ENCODE assay signal across 19 cellular contexts in genomic region chr6:48959401-48960060, GRCh38.
A peak's percentile ranks its signal among the peaks of the same experiment; 100 is the strongest.
DNase-seq lines count a peak whose midpoint lies in the region; ATAC-seq and TF ChIP-seq lines count a peak whose summit lies in the region.
"Had no signal": no experiment of that assay in that cellular context is flagged by ENCODE, and none has a peak within 500 bp of the region (broad histone marks: within the 10 kb centered on the region; RNA-seq: fewer than 3 reads in every experiment).

No MANE protein-coding gene starts in this region.

- in situ Hi-C loops in IMR-90 (cut with MboI; ENCODE audit: low sequenced_read_pairs) (no loop called here), G401 (cut with HindIII; ENCODE audit: low sequenced_read_pairs) (no loop called here)

- peaks cover 10% of the 10 kb centered on the region for H3K9me3 Mint-ChIP-seq in MCF 10A (ENCODE audit: unreplicated experiment)

- H3K4me3 ChIP-seq in breast epithelium (no peak overlapping the region), IMR-90 (ENCODE audit: insufficient read depth, low read depth, low read length) (no peak overlapping the region), adipocyte (ENCODE audit: low read length) (no peak overlapping the region)
- H3K4me3 ChIP-seq: A549, GM23248 had no signal

- dilution Hi-C loops in IMR-90 (cut with HindIII; ENCODE audit: low sequenced_read_pairs, unreplicated experiment): no loop called here

- no peak overlapping the region for H3K18ac ChIP-seq in IMR-90 (ENCODE audit: low read depth, low read length)

- intact Hi-C loops in MCF 10A (cut with micrococcal nuclease): no loop called here
- intact Hi-C loops in breast epithelium (cut with DNase I; ENCODE audit: low total_unique reads): no loop called here
- intact Hi-C loops in IMR-90 (cut with micrococcal nuclease): no loop called here

- no peaks in the 10 kb centered on the region for H3K9me1 ChIP-seq in IMR-90 (ENCODE audit: insufficient read depth, low read length)

- H3K79me1 ChIP-seq in IMR-90 (ENCODE audit: low read depth in 1 of 2, low read length in 2 of 2): no peaks in the 10 kb centered on the region

- no peak overlapping the region for H3K27ac Mint-ChIP-seq in MCF 10A (ENCODE audit: low read depth, unreplicated experiment)
- H3K27ac Mint-ChIP-seq: CD4-positive, alpha-beta memory T cell had no signal

- no peaks in the 10 kb centered on the region for H3K4me1 ChIP-seq in breast epithelium
- H3K4me1 ChIP-seq in IMR-90 (ENCODE audit: control insufficient read depth, insufficient read depth, low read length): no peaks in the 10 kb centered on the region
- peaks cover 19% of the 10 kb centered on the region for H3K4me1 ChIP-seq in adipocyte (ENCODE audit: control insufficient read depth, insufficient read depth, low read length)

- no peaks in the 10 kb centered on the region for H3K36me3 ChIP-seq in breast epithelium
- H3K36me3 ChIP-seq in IMR-90 (ENCODE audit: control insufficient read depth, insufficient read depth, low read length): no peaks in the 10 kb centered on the region
- no peaks in the 10 kb centered on the region for H3K36me3 ChIP-seq in adipocyte (ENCODE audit: control insufficient read depth, insufficient read depth, low read length, severe bottlenecking)

- H2BK120ac ChIP-seq in IMR-90 (ENCODE audit: low read depth, low read length): no peak overlapping the region

- no peaks in the 10 kb centered on the region for H3K36me3 Mint-ChIP-seq in MCF 10A (ENCODE audit: insufficient read depth, unreplicated experiment)
- H3K36me3 Mint-ChIP-seq: CD4-positive, alpha-beta memory T cell had no signal

- WGBS in IMR-90 (ENCODE audit: extremely low coverage in 2 of 2, insufficient read length in 1 of 2), 2 experiments: 50% methylated on average over 1 of the region's 5 CpGs; no CpG with 5 or more reads in 1 of the 2 experiments

- H2BK5ac ChIP-seq in IMR-90 (ENCODE audit: low read depth, low read length, poor library complexity, severe bottlenecking): no peak overlapping the region

- no peak overlapping the region for H2BK15ac ChIP-seq in IMR-90 (ENCODE audit: low read depth, low read length)

- TF ChIP-seq POLR2A in breast epithelium (IDR thresholded peaks at IDR 0.05) (no peak), IMR-90 (IDR thresholded peaks at IDR 0.05; ENCODE audit: low read depth, low read length) (no peak)

- CTCF ChIA-PET in MCF 10A (lab: Yijun Ruan, JAX): no interaction called here
- CTCF ChIA-PET in IMR-90 (lab: Yijun Ruan, JAX): interaction anchor here (1.4 kb wide), 1 partner anchor 8 kb away, joined by 3 read pairs; no protein-coding TSS in a partner anchor

- ATAC-seq in IMR-90 (ENCODE audit: low read depth) (no peak), HG03196 (IDR thresholded peaks at IDR 0.05; ENCODE audit: unreplicated experiment) (no peak)
- ATAC-seq: A549 had no signal

- H4K20me1 ChIP-seq in IMR-90 (ENCODE audit: insufficient read depth, low read length): no peaks in the 10 kb centered on the region

- H3K14ac ChIP-seq in IMR-90 (replicated peaks; ENCODE audit: low read depth, low read length): no peak overlapping the region

- H2AK5ac ChIP-seq in IMR-90 (ENCODE audit: low read depth, low read length): no peak overlapping the region; the same call in 1 of the 2 replicates

- POLR2A ChIA-PET in MCF 10A (lab: Yijun Ruan, JAX) (interaction anchor here (1.2 kb wide), 1 partner anchor 132 kb away, joined by 4 read pairs; no protein-coding TSS in a partner anchor), IMR-90 (lab: Charles Lee; ENCODE audit: unreplicated experiment) (no interaction called here)

- no peak overlapping the region for H3K9ac ChIP-seq in IMR-90 (ENCODE audit: low read depth, low read length)
- no peak overlapping the region for H3K9ac ChIP-seq in adipocyte (ENCODE audit: low read length)
- H3K9ac ChIP-seq: GM23248 had no signal

- H3K4me1 Mint-ChIP-seq in MCF 10A (ENCODE audit: insufficient read depth, unreplicated experiment): no peaks in the 10 kb centered on the region
- H3K4me1 Mint-ChIP-seq: CD4-positive, alpha-beta memory T cell had no signal

- H3K56ac ChIP-seq in IMR-90 (ENCODE audit: extremely low read depth, insufficient read depth, low read length): no peak overlapping the region

- H3K23ac ChIP-seq in IMR-90 (ENCODE audit: low read depth, low read length): no peak overlapping the region

- H3K4me3 Mint-ChIP-seq in MCF 10A (ENCODE audit: unreplicated experiment): no peak overlapping the region
- H3K4me3 Mint-ChIP-seq: CD4-positive, alpha-beta memory T cell had no signal

- peak overlapping the region; percentile 65 for H2AFZ ChIP-seq in IMR-90 (replicated peaks; ENCODE audit: low read length, poor library complexity)
- H2AFZ ChIP-seq: GM23248 had no signal

- no peak overlapping the region for H3K27ac ChIP-seq in breast epithelium
- no peak overlapping the region for H3K27ac ChIP-seq in IMR-90 (ENCODE audit: insufficient read depth, low read length)
- H3K27ac ChIP-seq: A549, GM23248 had no signal

- no peak overlapping the region for H4K8ac ChIP-seq in IMR-90 (ENCODE audit: low read depth in 2 of 2, low read length in 2 of 2)

- BruUV-seq in MCF 10A (replicated peaks; lab: Mats Ljungman, UMichigan) (no TSS peak), IMR-90 (replicated peaks; lab: Mats Ljungman, UMichigan) (no TSS peak)

- TF ChIP-seq CTCF in MCF 10A (IDR thresholded peaks at IDR 0.05; ENCODE audit: unreplicated experiment): no peak
- TF ChIP-seq CTCF in breast epithelium (IDR thresholded peaks at IDR 0.05): no peak
- no peak for TF ChIP-seq CTCF in IMR-90 (conservative IDR thresholded peaks at IDR 0.05; ENCODE audit: low read depth, low read length)

- H3K9me3 ChIP-seq in breast epithelium: no peaks in the 10 kb centered on the region
- no peaks in the 10 kb centered on the region for H3K9me3 ChIP-seq in IMR-90 (ENCODE audit: control insufficient read depth, insufficient read depth, low read length)
- no peaks in the 10 kb centered on the region for H3K9me3 ChIP-seq in adipocyte (ENCODE audit: control insufficient read depth, low read length)
- H3K9me3 ChIP-seq: A549 had no signal

- H3K27me3 ChIP-seq in breast epithelium (no peaks in the 10 kb centered on the region), IMR-90 (ENCODE audit: control insufficient read depth, insufficient read depth, low read length) (no peaks in the 10 kb centered on the region), adipocyte (replicated peaks; ENCODE audit: control insufficient read depth, insufficient read depth, low read length) (no peaks in the 10 kb centered on the region)

- H3K4me2 ChIP-seq in IMR-90 (ENCODE audit: low read depth, low read length): no peak overlapping the region
- H3K4me2 ChIP-seq: A549 had no signal

- no peak overlapping the region for H3K4ac ChIP-seq in IMR-90 (ENCODE audit: low read depth, low read length)

- TF ChIP-seq RAD21 in IMR-90 (IDR thresholded peaks at IDR 0.05; ENCODE audit: low read length): no peak

- H3K27me3 Mint-ChIP-seq in MCF 10A (ENCODE audit: insufficient read depth, unreplicated experiment): no peaks in the 10 kb centered on the region
- H3K27me3 Mint-ChIP-seq: CD4-positive, alpha-beta memory T cell had no signal

- H2AK9ac ChIP-seq in IMR-90 (replicated peaks; ENCODE audit: low read depth, low read length, poor library complexity): no peak overlapping the region

- DNase-seq in MCF 10A (ENCODE audit: unreplicated experiment) (peak; percentile 18), breast epithelium (ENCODE audit: low spot score in 2 of 2) (no peak), IMR-90 (no peak), NCI-H748 treated with DMSO at 0.1 percent for 48 hours (lab: John Stamatoyannopoulos, UW) (peak; percentile 37), adipocyte (ENCODE audit: low read depth) (peak; percentile 25), G401 (ENCODE audit: low spot score) (no peak), inferior parietal cortex (ENCODE audit: extremely low spot score) (no peak)
- DNase-seq: 8988T; C1 segment of cervical spinal cord; Calu3; CD4-positive, alpha-beta memory T cell; COR-L47; DMS53; DMS79 treated with DMSO at 0.1 percent for 48 hours; GM23248; H7; HCEC 1CT had no signal

- H4K91ac ChIP-seq in IMR-90 (ENCODE audit: insufficient read depth, low read depth, low read length): no peak overlapping the region

- no peak overlapping the region for H2BK20ac ChIP-seq in IMR-90 (ENCODE audit: low read depth, low read length)

- no peak overlapping the region for H4K5ac ChIP-seq in IMR-90 (ENCODE audit: low read depth, low read length)

TF ChIP-seq in IMR-90, 13 proteins besides CTCF, POLR2A, EP300 and RAD21:
- TF ChIP-seq RFX5 (IDR thresholded peaks at IDR 0.05; ENCODE audit: low read depth, low read length) (no peak), CHD1 (IDR thresholded peaks at IDR 0.05; ENCODE audit: low read depth, low read length) (no peak), FOS (IDR thresholded peaks at IDR 0.05; ENCODE audit: low read depth, low read length) (no peak), MAFK (IDR thresholded peaks at IDR 0.05; ENCODE audit: low read depth, low read length) (no peak), MAZ (IDR thresholded peaks at IDR 0.05; ENCODE audit: borderline replicate concordance, low read depth, low read length) (no peak), SMC3 (IDR thresholded peaks at IDR 0.05; ENCODE audit: low read depth, low read length) (no peak)

Comparison
In these comparisons a context has a peak if more than half of its experiments do, and no peak if none do; other contexts are left out.
1. DNase-seq: peak in MCF 10A (single experiment), NCI-H748 treated with DMSO at 0.1 percent for 48 hours (single experiment) and adipocyte (single experiment); none in breast epithelium (0 of 2), IMR-90 (single experiment), G401 (single experiment) and inferior parietal cortex (single experiment).